ENCODE assay signal across 13 cellular contexts in genomic region chr12:45660330-45660729, GRCh38.
DNase-seq lines count a peak whose midpoint lies in the region; ATAC-seq, FAIRE-seq and TF ChIP-seq lines count a peak whose summit lies in the region.
"Had no signal": no experiment of that assay in that cellular context is flagged by ENCODE, and none has a peak within 500 bp of the region (broad histone marks: within the 10 kb centered on the region; RNA-seq: fewer than 3 reads in every experiment).

No MANE protein-coding gene starts in this region.

- H3K9me3 Mint-ChIP-seq in GM23338: no peaks in the 10 kb centered on the region
- no peaks in the 10 kb centered on the region for H3K9me3 Mint-ChIP-seq in stimulated activated memory B cell treated with anti-CD40 and anti-IgM and Interleukin-4, amounts not matched to agents 10 μg/mL and 1 μg/mL and 100 μg/mL, for 72 hours
- H3K9me3 Mint-ChIP-seq: H9 had no signal

- no peaks in the 10 kb centered on the region for H3K27me3 ChIP-seq in GM23338 (ENCODE audit: insufficient read depth)
- no peaks in the 10 kb centered on the region for H3K27me3 ChIP-seq in H1 (replicated peaks in 1 of 4; ENCODE audit: control insufficient read depth in 3 of 4, extremely low read depth in 1 of 4, insufficient read depth in 3 of 4, low read length in 3 of 4)
- H3K27me3 ChIP-seq: Peyer's patch had no signal

- 0 out of 2 replicates have a peak overlapping the region, but pooled peaks have one; percentile 29 for H2BK15ac ChIP-seq in H1 (ENCODE audit: low read length)

- no peak overlapping the region for H3K4ac ChIP-seq in H1 (replicated peaks; ENCODE audit: insufficient read length, low read depth, low read length)

- no peaks in the 10 kb centered on the region for H3K9me2 ChIP-seq in GM23338 (ENCODE audit: insufficient read depth)

- CTCF ChIA-PET in H1 (lab: Charles Lee; ENCODE audit: partially characterized antibody): no interaction called here

- no peak overlapping the region for H3K27ac ChIP-seq in GM23338 (ENCODE audit: low read depth)
- no peak overlapping the region for H3K27ac ChIP-seq in H1 (ENCODE audit: low read depth, low read length)
- H3K27ac ChIP-seq: Peyer's patch had no signal

- no peak for TF ChIP-seq EP300 in H1 (IDR thresholded peaks at IDR 0.05; ENCODE audit: borderline replicate concordance in 1 of 2, low read depth in 2 of 2, low read length in 2 of 2)

- no peak overlapping the region for H3K4me2 ChIP-seq in GM23338
- H3K4me2 ChIP-seq in H1 (ENCODE audit: insufficient read depth in 1 of 2, low read depth in 2 of 2, low read length in 2 of 2): no peak overlapping the region

- TF ChIP-seq CTCF in GM23338 (conservative IDR thresholded peaks at IDR 0.05; ENCODE audit: low read depth in 2 of 2) (no peak), H1 (IDR thresholded peaks at IDR 0.05; ENCODE audit: control extremely low read depth in 1 of 3, insufficient read depth in 1 of 3, low read depth in 1 of 3, low read length in 3 of 3) (no peak), mucosa of descending colon (IDR thresholded peaks at IDR 0.05) (no peak)

- H2BK5ac ChIP-seq in H1 (ENCODE audit: low read depth, low read length): no peak overlapping the region

- H4K20me1 ChIP-seq in GM23338 (replicated peaks; ENCODE audit: insufficient read depth): no peaks in the 10 kb centered on the region
- no peaks in the 10 kb centered on the region for H4K20me1 ChIP-seq in H1 (replicated peaks in 1 of 2; ENCODE audit: control insufficient read depth in 1 of 2, insufficient read depth in 2 of 2, low read length in 2 of 2)

- H4K8ac ChIP-seq in H1 (ENCODE audit: extremely low read depth, insufficient read depth, low read length): no peak overlapping the region

- H4K5ac ChIP-seq in H1 (ENCODE audit: insufficient read length, low read depth, low read length): no peak overlapping the region

- H3K79me2 ChIP-seq in GM23338 (replicated peaks; ENCODE audit: insufficient read depth): no peaks in the 10 kb centered on the region
- H3K79me2 ChIP-seq in H1 (ENCODE audit: control insufficient read depth in 1 of 2, insufficient read depth in 2 of 2, low read length in 2 of 2): no peaks in the 10 kb centered on the region

- H3K36me3 ChIP-seq in GM23338 (ENCODE audit: insufficient read depth): no peaks in the 10 kb centered on the region
- no peaks in the 10 kb centered on the region for H3K36me3 ChIP-seq in H1 (ENCODE audit: control insufficient read depth in 2 of 4, insufficient read depth in 4 of 4, low read length in 3 of 4)
- H3K36me3 ChIP-seq in mucosa of descending colon (ENCODE audit: low read depth): no peaks in the 10 kb centered on the region
- H3K36me3 ChIP-seq: Peyer's patch had no signal

- DNase-seq in GM23338 (ENCODE audit: low spot score): no peak
- DNase-seq in OCI-M1 (lab: John Stamatoyannopoulos, UW): peak; percentile 73
- DNase-seq in H1 (ENCODE audit: low read depth in 1 of 2, low spot score in 2 of 2): no peak
- DNase-seq in mucosa of descending colon: no peak
- DNase-seq in SKM-1 (lab: John Stamatoyannopoulos, UW; ENCODE audit: unreplicated experiment): no peak
- DNase-seq: H9, NCI-H2029 treated with DMSO at 0.1 percent for 48 hours, Peyer's patch had no signal

- no peak overlapping the region for H4K91ac ChIP-seq in H1 (replicated peaks; ENCODE audit: insufficient read length, low read length)

- no peak overlapping the region for H3K9ac ChIP-seq in H1 (replicated peaks in 1 of 4; ENCODE audit: extremely low read depth in 1 of 4, low read depth in 3 of 4, low read length in 3 of 4)

- no peak overlapping the region for H3K27ac Mint-ChIP-seq in GM23338
- H3K27ac Mint-ChIP-seq in stimulated activated memory B cell treated with anti-CD40 and anti-IgM and Interleukin-4, amounts not matched to agents 10 μg/mL and 1 μg/mL and 100 μg/mL, for 72 hours: no peak overlapping the region
- H3K27ac Mint-ChIP-seq: dendritic cell treated with granulocyte-macrophage colony-stimulating factor and Interleukin-4, amounts not matched to agents 40 ng/mL and 50 ng/mL, for 4 days; H9; stimulated activated naive CD8-positive, alpha-beta T cell treated with anti-CD3 and anti-CD28 coated beads, Interleukin-15, Interleukin-2, amounts not matched to agents 100 ng/mL and 50 ng/mL, for 24 hours had no signal

- no peak overlapping the region for H2BK120ac ChIP-seq in H1 (replicated peaks; ENCODE audit: low read depth, low read length)

- POLR2A ChIA-PET in H1 (lab: Charles Lee; ENCODE audit: partially characterized antibody): interaction anchor here (1.1 kb wide), 1 partner anchor 67 kb away, joined by 4 read pairs; no protein-coding TSS in a partner anchor

- 0 out of 2 replicates have a peak overlapping the region, but pooled peaks have one; percentile 19 for H3K18ac ChIP-seq in H1 (ENCODE audit: extremely low read depth, low read length)

- H3K36me3 Mint-ChIP-seq in GM23338 (ENCODE audit: low read depth): no peaks in the 10 kb centered on the region
- no peaks in the 10 kb centered on the region for H3K36me3 Mint-ChIP-seq in stimulated activated memory B cell treated with anti-CD40 and anti-IgM and Interleukin-4, amounts not matched to agents 10 μg/mL and 1 μg/mL and 100 μg/mL, for 72 hours

- no peak overlapping the region for H3K23ac ChIP-seq in H1 (ENCODE audit: insufficient read length)

- H3K27me3 Mint-ChIP-seq in GM23338 (ENCODE audit: insufficient read depth, low read depth, poor library complexity): peaks cover 1% of the 10 kb centered on the region
- peaks cover 23% of the 10 kb centered on the region for H3K27me3 Mint-ChIP-seq in stimulated activated memory B cell treated with anti-CD40 and anti-IgM and Interleukin-4, amounts not matched to agents 10 μg/mL and 1 μg/mL and 100 μg/mL, for 72 hours
- H3K27me3 Mint-ChIP-seq: dendritic cell treated with granulocyte-macrophage colony-stimulating factor and Interleukin-4, amounts not matched to agents 40 ng/mL and 50 ng/mL, for 4 days; stimulated activated naive CD8-positive, alpha-beta T cell treated with anti-CD3 and anti-CD28 coated beads, Interleukin-15, Interleukin-2, amounts not matched to agents 100 ng/mL and 50 ng/mL, for 24 hours had no signal

- H2AFZ ChIP-seq in GM23338 (peak overlapping the region; percentile 66; the same call in 1 of the 2 replicates), H1 (ENCODE audit: low read length) (peak overlapping the region; percentile 91; the same call in 1 of the 2 replicates)

- no peak overlapping the region for H2BK20ac ChIP-seq in H1 (ENCODE audit: low read length)

- peaks cover 8% of the 10 kb centered on the region; the same call in 1 of the 2 replicates for H3K4me1 ChIP-seq in GM23338 (ENCODE audit: insufficient read depth)
- H3K4me1 ChIP-seq in H1 (replicated peaks in 1 of 4; ENCODE audit: control insufficient read depth in 3 of 4, insufficient read depth in 4 of 4, low read length in 3 of 4): peaks cover 0 to 2% (median 0%) of the 10 kb centered on the region in 4 experiments; a peak in 1 of 7 replicates
- H3K4me1 ChIP-seq in mucosa of descending colon (ENCODE audit: low read depth): no peaks in the 10 kb centered on the region
- H3K4me1 ChIP-seq: Peyer's patch had no signal

- no peak overlapping the region for H3K4me3 Mint-ChIP-seq in GM23338
- H3K4me3 Mint-ChIP-seq in stimulated activated memory B cell treated with anti-CD40 and anti-IgM and Interleukin-4, amounts not matched to agents 10 μg/mL and 1 μg/mL and 100 μg/mL, for 72 hours: no peak overlapping the region
- H3K4me3 Mint-ChIP-seq: dendritic cell treated with granulocyte-macrophage colony-stimulating factor and Interleukin-4, amounts not matched to agents 40 ng/mL and 50 ng/mL, for 4 days; H9; stimulated activated naive CD8-positive, alpha-beta T cell treated with anti-CD3 and anti-CD28 coated beads, Interleukin-15, Interleukin-2, amounts not matched to agents 100 ng/mL and 50 ng/mL, for 24 hours had no signal

- ATAC-seq in GM23338 (no peak), mucosa of descending colon (peak; percentile 12), HG03025 (IDR thresholded peaks at IDR 0.05; ENCODE audit: low FRiP score, unreplicated experiment) (no peak), GM21825 (IDR thresholded peaks at IDR 0.05; ENCODE audit: unreplicated experiment) (no peak)
- ATAC-seq in stimulated activated memory B cell treated with anti-CD40 and anti-IgM and Interleukin-4, amounts not matched to agents 10 μg/mL and 1 μg/mL and 100 μg/mL, for 72 hours: no peak

- TF ChIP-seq RAD21 in H1 (IDR thresholded peaks at IDR 0.05 in 1 of 2, conservative IDR thresholded peaks at IDR 0.05 in 1 of 2; ENCODE audit: low read depth in 2 of 2, low read length in 2 of 2): no peak

- H3K14ac ChIP-seq in H1 (ENCODE audit: insufficient read length): no peak overlapping the region

- H3K4me1 Mint-ChIP-seq in GM23338: no peaks in the 10 kb centered on the region; the same call in 2 of the 3 replicates
- no peaks in the 10 kb centered on the region for H3K4me1 Mint-ChIP-seq in stimulated activated memory B cell treated with anti-CD40 and anti-IgM and Interleukin-4, amounts not matched to agents 10 μg/mL and 1 μg/mL and 100 μg/mL, for 72 hours

- H3K9me3 ChIP-seq in H1 (ENCODE audit: insufficient read depth in 2 of 2, low read depth in 1 of 2, low read length in 1 of 2): no peaks in the 10 kb centered on the region
- H3K9me3 ChIP-seq in mucosa of descending colon: no peaks in the 10 kb centered on the region
- H3K9me3 ChIP-seq: Peyer's patch had no signal

- FAIRE-seq in H1 (lab: Jason Lieb, UNC): no peak

- 85% methylated on average over 2 of the region's 2 CpGs; no CpG with 5 or more reads in 1 of the 2 experiments for WGBS in H1 (ENCODE audit: extremely low coverage in 1 of 2, insufficient coverage in 1 of 2, insufficient read length in 1 of 2, insufficient replicate concordance in 2 of 2, low coverage in 1 of 2, low lambda C conversion rate in 2 of 2, missing lambda C conversion rate in 1 of 2), 2 experiments

- no peak for TF ChIP-seq POLR2A in H1 (IDR thresholded peaks at IDR 0.05; ENCODE audit: control extremely low read depth in 1 of 2, low read depth in 2 of 2, low read length in 2 of 2)

- H2AK5ac ChIP-seq in H1 (ENCODE audit: low read depth, low read length): no peak overlapping the region

- no peaks in the 10 kb centered on the region for H3F3A ChIP-seq in GM23338 (replicated peaks; ENCODE audit: low read depth)

- H3K79me1 ChIP-seq in H1 (ENCODE audit: low read depth, low read length): no peaks in the 10 kb centered on the region

- H3K4me3 ChIP-seq in GM23338 (no peak overlapping the region), H1 (ENCODE audit: extremely low read depth in 1 of 4, insufficient read depth in 2 of 4, low read depth in 3 of 4, low read length in 4 of 4) (no peak overlapping the region), mucosa of descending colon (no peak overlapping the region)
- H3K4me3 ChIP-seq: Peyer's patch had no signal

- no peak overlapping the region for H3K56ac ChIP-seq in H1 (replicated peaks; ENCODE audit: insufficient read length, low read depth, low read length)

- H2BK12ac ChIP-seq in H1 (ENCODE audit: low read depth, low read length): no peak overlapping the region; the same call in 1 of the 2 replicates

- no peaks in the 10 kb centered on the region; the same call in 1 of the 2 replicates for H3K23me2 ChIP-seq in H1 (ENCODE audit: low read depth, low read length)

- intact Hi-C loops in mucosa of descending colon (cut with DNase I, micrococcal nuclease): no loop called here

TF ChIP-seq in GM23338, 12 proteins besides CTCF, POLR2A, EP300 and RAD21 (continues in another document):
- TF ChIP-seq EZH2phosphoT487 (IDR thresholded peaks at IDR 0.05; ENCODE audit: unreplicated experiment): no peak

TF ChIP-seq in H1, 55 proteins besides CTCF, POLR2A, EP300 and RAD21 (continues in another document):
- TF ChIP-seq BACH1 (IDR thresholded peaks at IDR 0.05; ENCODE audit: low read length): peak; percentile 50; the same call in 1 of the 2 replicates
